In genomic region chr3:108090701-108091497, GRCh38 we compare ENCODE assay signal across 8 cellular contexts. TPM values are rescaled to one million over a fixed set of nuclear protein-coding genes. Genes with fewer than 3 reads are reported as not detected.
A peak's percentile ranks its signal among the peaks of the same experiment; 100 is the strongest.
DNase-seq lines count a peak whose midpoint lies in the region; ATAC-seq, FAIRE-seq and TF ChIP-seq lines count a peak whose summit lies in the region.

CD47 (minus strand) TSS chr3:108091031; CDS start chr3:108090908, 123 bp downstream.

- peak within 1 kb of the TSS; percentile 98 to 99 (median 98) for H3K27ac Mint-ChIP-seq in IgD-negative memory B cell

- POLR2A ChIA-PET in OCI-LY7 (lab: Charles Lee): interaction anchor here (2.1 to 3.3 kb wide), 4 partner anchors 11 to 133 kb away, joined by 7 to 24 read pairs (median 11); no protein-coding TSS in a partner anchor

- peak within 1 kb of the TSS; percentile 87 for H2AFZ ChIP-seq in OCI-LY7 (ENCODE audit: low read length)

- peaks cover 12% of the 10 kb centered on the region; the same call in 1 of the 2 replicates for H4K20me1 ChIP-seq in OCI-LY7 (ENCODE audit: insufficient read depth, low read length)

- peak within 1 kb of the TSS; percentile 98 to 100 (median 100) for H3K4me3 Mint-ChIP-seq in IgD-negative memory B cell

- H3K27ac ChIP-seq in OCI-LY7 (ENCODE audit: low read depth, low read length, poor library complexity, severe bottlenecking): peak within 1 kb of the TSS; percentile 78
- H3K27ac ChIP-seq in epithelial cell of prostate: peak within 1 kb of the TSS; percentile 48

- H3K9me3 Mint-ChIP-seq in IgD-negative memory B cell: no peaks in the 10 kb centered on the region

- peak; percentile 71 for ATAC-seq in GM21528 (IDR thresholded peaks at IDR 0.05; ENCODE audit: low FRiP score, unreplicated experiment)
- ATAC-seq in mucosa of descending colon: peak; percentile 97

- H3K9me2 ChIP-seq in OCI-LY7 (ENCODE audit: insufficient read depth, low read length): no peaks in the 10 kb centered on the region

- H3K4me3 ChIP-seq in OCI-LY7 (ENCODE audit: low read depth, low read length, poor library complexity, severe bottlenecking): peak within 1 kb of the TSS; percentile 98
- peak within 1 kb of the TSS; percentile 96 for H3K4me3 ChIP-seq in mucosa of descending colon

- no peaks in the 10 kb centered on the region for H3K36me3 Mint-ChIP-seq in IgD-negative memory B cell

- H3K9me3 ChIP-seq in OCI-LY7 (ENCODE audit: low read length) (no peaks in the 10 kb centered on the region), mucosa of descending colon (no peaks in the 10 kb centered on the region)

- H3K4me2 ChIP-seq in OCI-LY7 (ENCODE audit: low read length): peak within 1 kb of the TSS; percentile 85

- no peak for TF ChIP-seq CTCF in D721Med (IDR thresholded peaks at IDR 0.05; ENCODE audit: insufficient read depth, missing control alignments)
- TF ChIP-seq CTCF in OCI-LY7 (conservative IDR thresholded peaks at IDR 0.05; ENCODE audit: low read length): 0 out of 2 replicates have a peak, but pooled peaks have one; percentile 5
- no peak for TF ChIP-seq CTCF in mucosa of descending colon (IDR thresholded peaks at IDR 0.05)

- CTCF ChIA-PET in OCI-LY7 (lab: Charles Lee; ENCODE audit: unreplicated experiment): no interaction called here

- H3K4me1 ChIP-seq in OCI-LY7 (ENCODE audit: insufficient read depth, low read length, poor library complexity, severe bottlenecking): peaks cover 35% of the 10 kb centered on the region
- H3K4me1 ChIP-seq in mucosa of descending colon (ENCODE audit: low read depth): peaks cover 21% of the 10 kb centered on the region

- DNase-seq in D721Med (ENCODE audit: insufficient read length, low spot score) (peak; percentile 92), OCI-LY7 (ENCODE audit: low spot score) (peak; percentile 90), activated T-cell treated with anti-CD3 and anti-CD28 coated beads for 48 hours (ENCODE audit: low read depth) (peak; percentile 98), epithelial cell of prostate (ENCODE audit: low read depth, low spot score) (peak; percentile 51), mucosa of descending colon (peak; percentile 96 to 98 (median 97))
- peak; percentile 84 to 93 for DNase-seq in stimulated activated CD8-positive, alpha-beta memory T cell treated with anti-CD3 and anti-CD28 coated beads, Interleukin-4, amount 100 ng/mL, for 1 hour (ENCODE audit: low read depth in 2 of 2, low spot score in 1 of 2)

- no peak for FAIRE-seq in D721Med (lab: Jason Lieb, UNC)

- intact Hi-C loops in OCI-LY7 (cut with micrococcal nuclease; ENCODE audit: unreplicated experiment): loop anchor here (1.0 kb wide), 2 partner anchors 34 to 131 kb away; partner anchors contain the start of gene IFT57
- intact Hi-C loops in mucosa of descending colon (cut with DNase I, micrococcal nuclease): no loop called here

- H3K4me1 Mint-ChIP-seq in IgD-negative memory B cell: peaks cover 28 to 34% (median 31%) of the 10 kb centered on the region in 3 donors

- peaks cover 1% of the 10 kb centered on the region for H3K27me3 Mint-ChIP-seq in IgD-negative memory B cell

- no TSS peak for BruUV-seq in OCI-LY7 (replicated peaks; lab: Mats Ljungman, UMichigan)

- H3K36me3 ChIP-seq in OCI-LY7 (ENCODE audit: insufficient read depth, low read length) (peaks cover 17% of the 10 kb centered on the region), mucosa of descending colon (ENCODE audit: low read depth) (no peaks in the 10 kb centered on the region)

- peaks cover 47% of the 10 kb centered on the region for H3K79me2 ChIP-seq in OCI-LY7 (ENCODE audit: insufficient read depth, low read depth, low read length)

RNA-seq across cellular contexts. Expression of gene CD47, which starts in this region (rescaled TPM):
- polyA plus RNA-seq in IgD-negative memory B cell: 147 TPM
- total RNA-seq in OCI-LY7 (2014; rRNA removed; shearing (Covaris generic)): 40.8 and 43.9 TPM in 2 replicates
- total RNA-seq in OCI-LY7 (2022) (50.0 and 59.9 TPM in 2 replicates), mucosa of descending colon (10 to 100 TPM; 68.5 to 83.0 (median 73.2) TPM)

Comparison
In these comparisons a context has a peak if more than half of its experiments do, and no peak if none do; other contexts are left out.
1. Peak in every context shown above with its lines: DNase-seq, ATAC-seq, H3K4me3 ChIP-seq and H3K27ac ChIP-seq.